1 cellular context compared by ENCODE assay signal in genomic region chr10:102191956-102192355, GRCh38.
A peak's percentile ranks its signal among the peaks of the same experiment; 100 is the strongest.
TF ChIP-seq lines count a peak whose summit lies in the region.

No MANE protein-coding gene starts in this region.

TF ChIP-seq in HepG2, 621 proteins besides CTCF, POLR2A, EP300 and RAD21:
- peak; percentile 100 for TF ChIP-seq ZNF124 (CRISPR knock-in tag; IDR thresholded peaks at IDR 0.05)
- TF ChIP-seq ZNF790 (CRISPR knock-in tag; IDR thresholded peaks at IDR 0.05; ENCODE audit: borderline replicate concordance), result no peak
